ENCODE assay signal across 24 cellular contexts in the genomic region with DNA sequence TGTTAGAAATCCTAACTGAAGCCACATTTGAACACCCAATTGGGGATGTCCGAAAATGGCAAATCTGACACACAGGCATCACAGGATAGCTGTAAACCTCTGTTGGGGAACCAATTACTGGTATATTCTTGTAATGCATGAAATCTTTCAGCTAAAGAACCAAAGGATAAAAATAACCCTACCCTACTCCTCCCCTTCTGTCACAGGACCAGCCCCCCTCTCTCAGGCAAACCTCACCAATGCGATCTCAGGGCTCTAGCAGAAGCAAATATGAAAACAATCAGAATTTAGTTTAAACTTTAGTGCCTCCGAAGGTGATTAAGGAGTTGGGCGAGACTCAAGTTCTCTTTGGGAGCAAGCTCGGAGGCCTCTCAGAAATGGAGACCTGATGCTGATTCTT.
"Had no signal": no experiment of that assay in that cellular context is flagged by ENCODE, and none has a peak within 500 bp of the region (broad histone marks: within the 10 kb centered on the region; RNA-seq: fewer than 3 reads in every experiment).

No MANE protein-coding gene starts in this region.

- H3K9me3 Mint-ChIP-seq: effector memory CD8-positive, alpha-beta T cell; endodermal cell had no signal

- H3K27me3 Mint-ChIP-seq: dendritic cell treated with granulocyte-macrophage colony-stimulating factor and Interleukin-4, amounts not matched to agents 40 ng/mL and 50 ng/mL, for 4 days; effector memory CD8-positive, alpha-beta T cell had no signal

- H3K36me3 ChIP-seq: colonic mucosa, esophagus muscularis mucosa, esophagus squamous epithelium, gastrocnemius medialis, gastroesophageal sphincter, heart left ventricle had no signal

- DNase-seq: colonic mucosa; cortex of kidney; dermis blood vessel endothelial cell; dorsolateral prefrontal cortex; effector CD4-positive, alpha-beta T cell; effector CD8-positive, alpha-beta T cell; effector memory CD4-positive, alpha-beta T cell; effector memory CD8-positive, alpha-beta T cell; endodermal cell; erythroblast; esophagus squamous epithelium; foreskin fibroblast; foreskin keratinocyte; foreskin melanocyte; gastrocnemius medialis; glutamatergic neuron; head of caudate nucleus; heart left ventricle had no signal

- H3K27ac Mint-ChIP-seq: dendritic cell treated with granulocyte-macrophage colony-stimulating factor and Interleukin-4, amounts not matched to agents 40 ng/mL and 50 ng/mL, for 4 days; effector memory CD8-positive, alpha-beta T cell; endodermal cell had no signal

- H3K4me3 ChIP-seq: colonic mucosa, coronary artery, dorsolateral prefrontal cortex, esophagus muscularis mucosa, esophagus squamous epithelium, gastrocnemius medialis, gastroesophageal sphincter, heart left ventricle had no signal

- H3K27ac ChIP-seq: colonic mucosa, coronary artery, epithelial cell of prostate, esophagus muscularis mucosa, esophagus squamous epithelium, foreskin keratinocyte, gastrocnemius medialis, gastroesophageal sphincter had no signal

- H3K4me3 Mint-ChIP-seq: dendritic cell treated with granulocyte-macrophage colony-stimulating factor and Interleukin-4, amounts not matched to agents 40 ng/mL and 50 ng/mL, for 4 days; effector memory CD8-positive, alpha-beta T cell; endodermal cell had no signal

- H3K4me1 ChIP-seq: colonic mucosa, esophagus muscularis mucosa, esophagus squamous epithelium, foreskin keratinocyte, gastroesophageal sphincter had no signal

- H3K9me3 ChIP-seq: colonic mucosa, esophagus muscularis mucosa, esophagus squamous epithelium, gastrocnemius medialis, gastroesophageal sphincter, heart left ventricle had no signal

- H3K27me3 ChIP-seq: colonic mucosa, dorsolateral prefrontal cortex, esophagus muscularis mucosa, foreskin keratinocyte, gastrocnemius medialis, heart left ventricle had no signal

- ATAC-seq: effector memory CD8-positive, alpha-beta T cell; esophagus mucosa; foreskin keratinocyte; gastrocnemius medialis; gastroesophageal sphincter had no signal
